ENCODE assay signal across 9 cellular contexts in the genomic region with DNA sequence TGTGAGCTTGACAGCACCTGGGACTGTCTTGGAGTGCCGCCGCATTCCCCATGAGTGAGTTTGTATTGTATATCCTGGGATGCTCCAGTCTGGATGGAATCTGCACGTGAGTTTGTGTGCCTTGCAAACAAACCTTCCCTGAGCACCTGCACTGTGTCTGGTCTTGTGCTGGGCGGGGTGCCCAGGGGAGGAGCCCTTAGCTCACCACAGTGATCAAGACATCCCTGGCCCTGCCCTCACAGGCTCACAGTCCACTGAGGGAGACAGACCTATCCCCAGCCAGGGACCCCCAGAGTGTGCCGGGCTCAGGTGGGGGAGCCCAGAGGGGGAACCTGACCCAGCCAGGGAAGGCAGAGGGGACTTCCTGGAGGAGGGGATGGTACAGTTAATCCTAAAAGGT. TPM values are rescaled to one million over a fixed set of nuclear protein-coding genes. Genes with fewer than 3 reads are reported as not detected.
DNase-seq lines count a peak whose midpoint lies in the region; ATAC-seq and TF ChIP-seq lines count a peak whose summit lies in the region.
"Had no signal": no experiment of that assay in that cellular context is flagged by ENCODE, and none has a peak within 500 bp of the region (broad histone marks: within the 10 kb centered on the region; RNA-seq: fewer than 3 reads in every experiment).

No MANE protein-coding gene starts in this region.

- H3K4me1 ChIP-seq in HEK293 (ENCODE audit: control insufficient read depth, insufficient read depth, low read length) (peaks cover 8% of the 10 kb centered on the region), esophagus (ENCODE audit: control insufficient read depth in 2 of 2, insufficient read depth in 2 of 2, low read length in 1 of 2) (peaks cover 5 to 18% of the 10 kb centered on the region in 2 donors), gastrocnemius medialis (peaks cover 17 to 26% of the 10 kb centered on the region in 2 donors)

- no peak for ATAC-seq in gastrocnemius medialis
- no peak for ATAC-seq in stimulated activated naive B cell treated with anti-CD40 and anti-IgM and Interleukin-4, amounts not matched to agents 10 μg/mL and 1 μg/mL and 100 μg/mL, for 72 hours (replicated peaks)
- no peak for ATAC-seq in GM21786 (IDR thresholded peaks at IDR 0.05; ENCODE audit: unreplicated experiment)
- no peak for ATAC-seq in HG02763 (IDR thresholded peaks at IDR 0.05; ENCODE audit: unreplicated experiment)

- 46 to 52% methylated on average over 5 of the region's 5 CpGs for WGBS in esophagus, 2 donors

- H3K9me3 ChIP-seq in HEK293 (ENCODE audit: control insufficient read depth, insufficient read depth, low read depth, low read length) (no peaks in the 10 kb centered on the region), esophagus (ENCODE audit: control insufficient read depth in 2 of 2, insufficient read depth in 1 of 2, low read depth in 1 of 2, low read length in 1 of 2) (no peaks in the 10 kb centered on the region), gastrocnemius medialis (no peaks in the 10 kb centered on the region)

- TF ChIP-seq CTCF in HEK293 (tag by site-specific recombination; IDR thresholded peaks at IDR 0.05) (no peak), gastrocnemius medialis (IDR thresholded peaks at IDR 0.05 in 4 of 5, conservative IDR thresholded peaks at IDR 0.05 in 1 of 5) (no peak)

- CTCF ChIA-PET in HEK293 (lab: Yijun Ruan, JAX), result interaction anchor here (0.6 to 5.9 kb wide), 13 partner anchors 9 to 84 kb away, joined by 3 to 35 read pairs (median 7); partner anchors contain the start of gene NECTIN2

- no peak overlapping the region for H3K27ac ChIP-seq in HEK293 (ENCODE audit: extremely low read depth, low read depth, low read length)
- H3K27ac ChIP-seq in esophagus (ENCODE audit: low read depth in 2 of 2, low read length in 1 of 2), result peak overlapping the region; percentile 12 to 26
- peak overlapping the region in 3 of 4 donors; percentile 41 to 82 (median 74) for H3K27ac ChIP-seq in gastrocnemius medialis

- H3K27me3 ChIP-seq in esophagus (ENCODE audit: control insufficient read depth in 1 of 2, insufficient read depth in 2 of 2, low read length in 2 of 2), result no peaks in the 10 kb centered on the region
- no peaks in the 10 kb centered on the region for H3K27me3 ChIP-seq in gastrocnemius medialis

- no peak overlapping the region for H3K27ac Mint-ChIP-seq in stimulated activated naive B cell treated with anti-CD40 and anti-IgM and Interleukin-4, amounts not matched to agents 10 μg/mL and 1 μg/mL and 100 μg/mL, for 72 hours

- H3K4me3 ChIP-seq in HEK293 (ENCODE audit: low read depth, low read length) (no peak overlapping the region), esophagus (ENCODE audit: low read depth in 1 of 2, low read length in 2 of 2) (no peak overlapping the region), gastrocnemius medialis (no peak overlapping the region)

- H3K27me3 Mint-ChIP-seq in stimulated activated naive B cell treated with anti-CD40 and anti-IgM and Interleukin-4, amounts not matched to agents 10 μg/mL and 1 μg/mL and 100 μg/mL, for 72 hours, result peaks cover 50 to 64% of the 10 kb centered on the region in 2 donors

- no peaks in the 10 kb centered on the region for H3K9me3 Mint-ChIP-seq in stimulated activated naive B cell treated with anti-CD40 and anti-IgM and Interleukin-4, amounts not matched to agents 10 μg/mL and 1 μg/mL and 100 μg/mL, for 72 hours

- no peak for TF ChIP-seq POLR2A in gastrocnemius medialis (IDR thresholded peaks at IDR 0.05)

- H3K36me3 Mint-ChIP-seq in stimulated activated naive B cell treated with anti-CD40 and anti-IgM and Interleukin-4, amounts not matched to agents 10 μg/mL and 1 μg/mL and 100 μg/mL, for 72 hours, result peaks cover 0 to 1% of the 10 kb centered on the region in 2 donors

- DNase-seq in NCI-H526 (lab: John Stamatoyannopoulos, UW) (peak; percentile 33 to 63), gastrocnemius medialis (no peak), T1000 (lab: John Stamatoyannopoulos, UW) (no peak)
- DNase-seq in stimulated activated naive B cell treated with anti-CD40 and anti-IgM and Interleukin-4, amounts not matched to agents 10 μg/mL and 1 μg/mL and 100 μg/mL, for 72 hours, result no peak
- DNase-seq: GF-D8 had no signal

- in situ Hi-C loops in gastrocnemius medialis (cut with MboI; ENCODE audit: low sequenced_read_pairs in 4 of 4), result no loop called here

- peaks cover 0 to 2% of the 10 kb centered on the region in 2 experiments; a peak in 1 of 3 replicates for H3K36me3 ChIP-seq in HEK293 (ENCODE audit: control insufficient read depth in 2 of 2, insufficient read depth in 1 of 2, low read length in 2 of 2)
- H3K36me3 ChIP-seq in esophagus (ENCODE audit: control insufficient read depth in 2 of 2, insufficient read depth in 2 of 2, low read length in 1 of 2), result peaks cover 0 to 7% of the 10 kb centered on the region in 2 donors
- H3K36me3 ChIP-seq in gastrocnemius medialis, result no peaks in the 10 kb centered on the region

- H3K4me3 Mint-ChIP-seq in stimulated activated naive B cell treated with anti-CD40 and anti-IgM and Interleukin-4, amounts not matched to agents 10 μg/mL and 1 μg/mL and 100 μg/mL, for 72 hours, result no peak overlapping the region

- intact Hi-C loops in gastrocnemius medialis (cut with DNase I; ENCODE audit: low total_unique reads), result loop anchor here (10.0 kb wide), 1 partner anchor 908 kb away; no protein-coding TSS in a partner anchor

- POLR2A ChIA-PET in HEK293 (lab: Yijun Ruan, JAX), result interaction anchor here (0.5 to 3.7 kb wide), 3 partner anchors 27 to 39 kb away, joined by 5 to 10 read pairs (median 6); partner anchors contain the start of gene NECTIN2

- H3K4me1 Mint-ChIP-seq in stimulated activated naive B cell treated with anti-CD40 and anti-IgM and Interleukin-4, amounts not matched to agents 10 μg/mL and 1 μg/mL and 100 μg/mL, for 72 hours, result peaks cover 7 to 16% of the 10 kb centered on the region in 2 donors

TF ChIP-seq in HEK293, 187 proteins besides CTCF, POLR2A, EP300 and RAD21:
- no peak for TF ChIP-seq ZNF266 (tag by site-specific recombination; IDR thresholded peaks at IDR 0.05; ENCODE audit: low read depth)
- no peak for TF ChIP-seq ZNF791 (tag by site-specific recombination; IDR thresholded peaks at IDR 0.05)
- no peak for TF ChIP-seq KLF8 (tag by site-specific recombination; IDR thresholded peaks at IDR 0.05)
- TF ChIP-seq GLIS1 (tag by site-specific recombination; IDR thresholded peaks at IDR 0.05), result peak; percentile 69
- TF ChIP-seq, protein P1, sequence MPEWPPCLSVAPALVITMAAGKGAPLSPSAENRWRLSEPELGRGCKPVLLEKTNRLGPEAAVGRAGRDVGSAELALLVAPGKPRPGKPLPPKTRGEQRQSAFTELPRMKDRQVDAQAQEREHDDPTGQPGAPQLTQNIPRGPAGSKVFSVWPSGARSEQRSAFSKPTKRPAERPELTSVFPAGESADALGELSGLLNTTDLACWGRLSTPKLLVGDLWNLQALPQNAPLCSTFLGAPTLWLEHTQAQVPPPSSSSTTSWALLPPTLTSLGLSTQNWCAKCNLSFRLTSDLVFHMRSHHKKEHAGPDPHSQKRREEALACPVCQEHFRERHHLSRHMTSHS (tag by site-specific recombination; IDR thresholded peaks at IDR 0.05), result no peak
- no peak for TF ChIP-seq ZNF768 (tag by site-specific recombination; IDR thresholded peaks at IDR 0.05)
- no peak for TF ChIP-seq ZFP3 (tag by site-specific recombination; IDR thresholded peaks at IDR 0.05; ENCODE audit: low read depth)
- TF ChIP-seq PRDM1 (tag by site-specific recombination; IDR thresholded peaks at IDR 0.05), result no peak
- TF ChIP-seq ZBTB20 (tag by site-specific recombination; IDR thresholded peaks at IDR 0.05), result no peak
- TF ChIP-seq AEBP2 (tag by site-specific recombination; IDR thresholded peaks at IDR 0.05; ENCODE audit: borderline replicate concordance), result no peak
- TF ChIP-seq ZNF660 (tag by site-specific recombination; IDR thresholded peaks at IDR 0.05), result no peak
- peak; percentile 88 for TF ChIP-seq KLF1 (tag by site-specific recombination; IDR thresholded peaks at IDR 0.05)
- TF ChIP-seq ZNF174 (tag by site-specific recombination; IDR thresholded peaks at IDR 0.05), result no peak

RNA-seq across cellular contexts. Expression of gene BCAM, which starts 1.7 kb away (rescaled TPM):
- 10 to 100 TPM; 18.0 to 22.1 TPM for polyA plus RNA-seq in esophagus
- 10 to 100 TPM; 10.2 to 24.6 (median 23.6) TPM for total RNA-seq in gastrocnemius medialis

RNA-seq across cellular contexts. Expression of gene CBLC, which starts 29.5 kb away (rescaled TPM):
- 10 to 100 TPM; 35.0 to 39.4 TPM for polyA plus RNA-seq in esophagus
- under 1 TPM in 1 of 4 donors, not detected in 3; 0.49 TPM for total RNA-seq in gastrocnemius medialis

RNA-seq across cellular contexts. Expression of gene NECTIN2, which starts 38.9 kb away (rescaled TPM):
- 10 to 100 TPM; 58.7 to 60.9 TPM for polyA plus RNA-seq in esophagus
- total RNA-seq in gastrocnemius medialis, result 10 to 100 TPM; 10.3 to 20.8 (median 16.7) TPM

RNA-seq across cellular contexts. Expression of gene BCL3, which starts 58.7 kb away (rescaled TPM):
- polyA plus RNA-seq in esophagus, result 100 to 1,000 TPM in 1 of 2 donors, 10 to 100 TPM in 1; 64.5 to 107 TPM
- total RNA-seq in gastrocnemius medialis, result 10 to 100 TPM in 1 of 4 donors, 1 to 10 TPM in 3; 7.2 to 15.7 (median 8.5) TPM

Comparison
In these comparisons a context has a peak if more than half of its experiments do, and no peak if none do; other contexts are left out.
1. DNase-seq: peak in NCI-H526 (2 of 2); none in gastrocnemius medialis (0 of 2), stimulated activated naive B cell treated with anti-CD40 and anti-IgM and Interleukin-4, amounts not matched to agents 10 μg/mL and 1 μg/mL and 100 μg/mL, for 72 hours (single experiment) and T1000 (single experiment).